In the genomic region with DNA sequence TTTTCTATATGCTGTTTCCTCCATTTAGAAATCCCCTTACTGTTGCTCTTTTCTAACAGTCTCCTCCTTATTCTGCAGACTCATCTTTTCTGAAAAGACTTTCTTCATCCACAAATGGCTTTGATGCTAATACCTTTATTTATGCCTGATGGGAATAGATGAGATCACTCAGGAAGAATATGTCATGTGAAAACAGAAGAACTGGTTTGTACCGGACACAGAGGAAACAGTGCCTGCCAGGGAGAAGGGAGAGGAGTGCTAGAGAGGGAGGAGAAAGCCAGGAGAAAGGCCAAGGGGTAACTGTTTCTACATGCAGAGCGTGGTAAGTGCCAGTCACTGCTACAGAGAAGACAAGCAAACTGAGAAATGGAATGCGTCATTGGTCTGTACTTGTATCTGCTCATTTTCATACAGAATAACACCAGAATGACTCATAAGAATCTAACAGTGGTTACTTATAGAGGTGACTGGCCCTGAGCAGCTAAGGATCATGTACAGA, we compare ENCODE assay signal across 8 cellular contexts. TPM values are rescaled to one million over a fixed set of nuclear protein-coding genes. Genes with fewer than 3 reads are reported as not detected.
DNase-seq lines count a peak whose midpoint lies in the region; ATAC-seq lines count a peak whose summit lies in the region.

No MANE protein-coding gene starts in this region.

- H3K4me3 ChIP-seq in right cardiac atrium (ENCODE audit: low read length): no peak overlapping the region

- POLR2A ChIA-PET in activated CD4-positive, alpha-beta memory T cell treated with anti-CD3 and anti-CD28 coated beads, Interleukin-2, amount 10 ng/mL, durations not matched to agents 7 days and 5 days (lab: Charles Lee): no interaction called here
- POLR2A ChIA-PET in T-cell (lab: Charles Lee): no interaction called here

- H3K9me3 Mint-ChIP-seq in activated CD4-positive, alpha-beta memory T cell treated with anti-CD3 and anti-CD28 coated beads, Interleukin-2, amount 10 ng/mL, durations not matched to agents 7 days and 5 days: no peaks in the 10 kb centered on the region
- H3K9me3 Mint-ChIP-seq in T-cell: no peaks in the 10 kb centered on the region

- no peaks in the 10 kb centered on the region for H3K9me3 ChIP-seq in right cardiac atrium (ENCODE audit: control insufficient read depth, low read length)

- H3K36me3 Mint-ChIP-seq in activated CD4-positive, alpha-beta memory T cell treated with anti-CD3 and anti-CD28 coated beads, Interleukin-2, amount 10 ng/mL, durations not matched to agents 7 days and 5 days (ENCODE audit: low read depth): no peaks in the 10 kb centered on the region
- H3K36me3 Mint-ChIP-seq in T-cell: no peaks in the 10 kb centered on the region

- no peaks in the 10 kb centered on the region for H3K4me1 ChIP-seq in right cardiac atrium (ENCODE audit: control insufficient read depth, insufficient read depth, low read length)

- peaks cover 7% of the 10 kb centered on the region for H3K27me3 Mint-ChIP-seq in activated CD4-positive, alpha-beta memory T cell treated with anti-CD3 and anti-CD28 coated beads, Interleukin-2, amount 10 ng/mL, durations not matched to agents 7 days and 5 days
- peaks cover 7 to 11% of the 10 kb centered on the region in 2 donors for H3K27me3 Mint-ChIP-seq in T-cell

- intact Hi-C loops in right cardiac atrium (cut with DNase I): no loop called here

- peak overlapping the region; percentile 21 for H3K27ac Mint-ChIP-seq in activated CD4-positive, alpha-beta memory T cell treated with anti-CD3 and anti-CD28 coated beads, Interleukin-2, amount 10 ng/mL, durations not matched to agents 7 days and 5 days
- no peak overlapping the region for H3K27ac Mint-ChIP-seq in T-cell

- CTCF ChIA-PET in activated CD4-positive, alpha-beta memory T cell treated with anti-CD3 and anti-CD28 coated beads, Interleukin-2, amount 10 ng/mL, durations not matched to agents 7 days and 5 days (lab: Charles Lee): no interaction called here
- CTCF ChIA-PET in T-cell (lab: Charles Lee): no interaction called here

- peaks cover 10% of the 10 kb centered on the region for H3K4me1 Mint-ChIP-seq in activated CD4-positive, alpha-beta memory T cell treated with anti-CD3 and anti-CD28 coated beads, Interleukin-2, amount 10 ng/mL, durations not matched to agents 7 days and 5 days
- H3K4me1 Mint-ChIP-seq in T-cell: no peaks in the 10 kb centered on the region

- H3K4me3 Mint-ChIP-seq in activated CD4-positive, alpha-beta memory T cell treated with anti-CD3 and anti-CD28 coated beads, Interleukin-2, amount 10 ng/mL, durations not matched to agents 7 days and 5 days: no peak overlapping the region
- H3K4me3 Mint-ChIP-seq in T-cell: no peak overlapping the region

- WGBS in right cardiac atrium: 10% methylated on average over 3 of the region's 3 CpGs

- H3K27ac ChIP-seq in right cardiac atrium (ENCODE audit: low read length): no peak overlapping the region

- peak; percentile 97 for DNase-seq in ELR (ENCODE audit: low read depth)
- peak; percentile 17 for DNase-seq in activated CD4-positive, alpha-beta memory T cell treated with anti-CD3 and anti-CD28 coated beads, Interleukin-2, amount 10 ng/mL, durations not matched to agents 7 days and 5 days
- DNase-seq in right cardiac atrium: peak in 2 of 3 donors; percentile 34 to 39
- DNase-seq in stimulated activated naive CD8-positive, alpha-beta T cell treated with anti-CD3 and anti-CD28 coated beads, Interleukin-15, Interleukin-2, amounts not matched to agents 100 U/mL and 50 U/mL, for 24 hours: no peak
- DNase-seq in NCI-H1436 treated with DMSO at 0.1 percent for 48 hours (lab: John Stamatoyannopoulos, UW): no peak
- no peak for DNase-seq in T-cell

- ATAC-seq in GM19467 (IDR thresholded peaks at IDR 0.05; ENCODE audit: unreplicated experiment) (peak; percentile 100), HG03460 (IDR thresholded peaks at IDR 0.05; ENCODE audit: unreplicated experiment) (peak; percentile 100), right cardiac atrium (peak; percentile 97 to 100), T-cell (replicated peaks in 1 of 4) (no peak)
- ATAC-seq in stimulated activated naive CD8-positive, alpha-beta T cell treated with anti-CD3 and anti-CD28 coated beads, Interleukin-15, Interleukin-2, amounts not matched to agents 100 U/mL and 50 U/mL, for 24 hours: peak; percentile 96

- H3K27me3 ChIP-seq in right cardiac atrium (ENCODE audit: control insufficient read depth, insufficient read depth): no peaks in the 10 kb centered on the region

RNA-seq across cellular contexts. Expression of a gene that starts 45.9 kb away (rescaled TPM):
- total RNA-seq in activated CD4-positive, alpha-beta memory T cell treated with anti-CD3 and anti-CD28 coated beads, Interleukin-2, amount 10 ng/mL, durations not matched to agents 7 days and 5 days: 10 to 100 TPM; 66.1 to 67.1 TPM
- 100 to 1,000 TPM in 1 of 4 donors, 10 to 100 TPM in 3; 96.9 to 122 (median 98.0) TPM for total RNA-seq in right cardiac atrium
- polyA plus RNA-seq in right cardiac atrium: 37.4 TPM
- total RNA-seq in T-cell: 10 to 100 TPM; 61.7 to 68.4 (median 63.6) TPM

Comparison
In these comparisons a context has a peak if more than half of its experiments do, and no peak if none do; other contexts are left out.
1. DNase-seq: peak in ELR (single experiment), activated CD4-positive, alpha-beta memory T cell treated with anti-CD3 and anti-CD28 coated beads, Interleukin-2, amount 10 ng/mL, durations not matched to agents 7 days and 5 days (single experiment) and right cardiac atrium (2 of 3); none in stimulated activated naive CD8-positive, alpha-beta T cell treated with anti-CD3 and anti-CD28 coated beads, Interleukin-15, Interleukin-2, amounts not matched to agents 100 U/mL and 50 U/mL, for 24 hours (single experiment), NCI-H1436 treated with DMSO at 0.1 percent for 48 hours (single experiment) and T-cell (0 of 34).
2. ATAC-seq: peak in GM19467 (single experiment), HG03460 (single experiment), right cardiac atrium (2 of 2) and stimulated activated naive CD8-positive, alpha-beta T cell treated with anti-CD3 and anti-CD28 coated beads, Interleukin-15, Interleukin-2, amounts not matched to agents 100 U/mL and 50 U/mL, for 24 hours (single experiment); none in T-cell (0 of 4).